Comparison of ENCODE assay signal across 1 cellular context in the genomic region with DNA sequence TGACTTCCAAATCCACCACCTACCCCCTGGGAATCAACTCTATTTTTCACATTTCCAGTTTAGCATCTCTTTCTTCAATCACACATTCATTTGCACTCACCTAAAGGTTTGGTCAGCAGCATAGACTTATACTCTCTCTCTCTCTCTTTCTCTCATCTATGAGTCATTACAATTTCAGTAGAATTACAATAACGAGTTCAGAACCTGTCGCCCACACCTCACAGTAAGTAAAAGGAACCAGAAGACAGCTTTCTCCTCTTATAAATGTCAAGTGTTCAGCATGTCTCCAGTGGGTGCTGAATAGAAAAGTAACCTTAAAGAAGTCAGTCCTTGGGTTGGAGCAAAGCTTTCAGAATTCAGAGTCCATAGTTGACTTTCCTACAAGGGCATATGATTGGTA.
TF ChIP-seq lines count a peak whose summit lies in the region.

No MANE protein-coding gene starts in this region.

TF ChIP-seq in SK-N-SH, 30 proteins besides CTCF, POLR2A, EP300 and RAD21 (continued from another document):
- TF ChIP-seq, protein P1, sequence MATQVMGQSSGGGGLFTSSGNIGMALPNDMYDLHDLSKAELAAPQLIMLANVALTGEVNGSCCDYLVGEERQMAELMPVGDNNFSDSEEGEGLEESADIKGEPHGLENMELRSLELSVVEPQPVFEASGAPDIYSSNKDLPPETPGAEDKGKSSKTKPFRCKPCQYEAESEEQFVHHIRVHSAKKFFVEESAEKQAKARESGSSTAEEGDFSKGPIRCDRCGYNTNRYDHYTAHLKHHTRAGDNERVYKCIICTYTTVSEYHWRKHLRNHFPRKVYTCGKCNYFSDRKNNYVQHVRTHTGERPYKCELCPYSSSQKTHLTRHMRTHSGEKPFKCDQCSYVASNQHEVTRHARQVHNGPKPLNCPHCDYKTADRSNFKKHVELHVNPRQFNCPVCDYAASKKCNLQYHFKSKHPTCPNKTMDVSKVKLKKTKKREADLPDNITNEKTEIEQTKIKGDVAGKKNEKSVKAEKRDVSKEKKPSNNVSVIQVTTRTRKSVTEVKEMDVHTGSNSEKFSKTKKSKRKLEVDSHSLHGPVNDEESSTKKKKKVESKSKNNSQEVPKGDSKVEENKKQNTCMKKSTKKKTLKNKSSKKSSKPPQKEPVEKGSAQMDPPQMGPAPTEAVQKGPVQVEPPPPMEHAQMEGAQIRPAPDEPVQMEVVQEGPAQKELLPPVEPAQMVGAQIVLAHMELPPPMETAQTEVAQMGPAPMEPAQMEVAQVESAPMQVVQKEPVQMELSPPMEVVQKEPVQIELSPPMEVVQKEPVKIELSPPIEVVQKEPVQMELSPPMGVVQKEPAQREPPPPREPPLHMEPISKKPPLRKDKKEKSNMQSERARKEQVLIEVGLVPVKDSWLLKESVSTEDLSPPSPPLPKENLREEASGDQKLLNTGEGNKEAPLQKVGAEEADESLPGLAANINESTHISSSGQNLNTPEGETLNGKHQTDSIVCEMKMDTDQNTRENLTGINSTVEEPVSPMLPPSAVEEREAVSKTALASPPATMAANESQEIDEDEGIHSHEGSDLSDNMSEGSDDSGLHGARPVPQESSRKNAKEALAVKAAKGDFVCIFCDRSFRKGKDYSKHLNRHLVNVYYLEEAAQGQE (IDR thresholded peaks at IDR 0.05; ENCODE audit: low read depth, low read length) = no peak
- TF ChIP-seq FOXM1 (IDR thresholded peaks at IDR 0.05; ENCODE audit: low read depth) = no peak
- TF ChIP-seq GABPA (IDR thresholded peaks at IDR 0.05; ENCODE audit: low read depth) = no peak
- TF ChIP-seq SIN3A (IDR thresholded peaks at IDR 0.05; ENCODE audit: borderline replicate concordance, low read depth, low read length) = no peak
- TF ChIP-seq TAF1 (IDR thresholded peaks at IDR 0.05; ENCODE audit: borderline replicate concordance, low read depth, low read length) = no peak
- no peak for TF ChIP-seq RCOR1 (IDR thresholded peaks at IDR 0.05; ENCODE audit: low read length)
- no peak for TF ChIP-seq FOSL2 (IDR thresholded peaks at IDR 0.05; ENCODE audit: borderline replicate concordance, low read depth)
- TF ChIP-seq SMC3 (IDR thresholded peaks at IDR 0.05; ENCODE audit: low read depth, low read length) = no peak
- no peak for TF ChIP-seq TCF12 (IDR thresholded peaks at IDR 0.05)
- no peak for TF ChIP-seq ELF1 (IDR thresholded peaks at IDR 0.05)
- no peak for TF ChIP-seq FOXJ3 (CRISPR knock-in tag; IDR thresholded peaks at IDR 0.05)
- no peak for TF ChIP-seq MXI1 (IDR thresholded peaks at IDR 0.05; ENCODE audit: low read depth, low read length)
- no peak for TF ChIP-seq YY1 (IDR thresholded peaks at IDR 0.05; ENCODE audit: low read depth)
